15 cellular contexts compared by ENCODE assay signal in the genomic region with DNA sequence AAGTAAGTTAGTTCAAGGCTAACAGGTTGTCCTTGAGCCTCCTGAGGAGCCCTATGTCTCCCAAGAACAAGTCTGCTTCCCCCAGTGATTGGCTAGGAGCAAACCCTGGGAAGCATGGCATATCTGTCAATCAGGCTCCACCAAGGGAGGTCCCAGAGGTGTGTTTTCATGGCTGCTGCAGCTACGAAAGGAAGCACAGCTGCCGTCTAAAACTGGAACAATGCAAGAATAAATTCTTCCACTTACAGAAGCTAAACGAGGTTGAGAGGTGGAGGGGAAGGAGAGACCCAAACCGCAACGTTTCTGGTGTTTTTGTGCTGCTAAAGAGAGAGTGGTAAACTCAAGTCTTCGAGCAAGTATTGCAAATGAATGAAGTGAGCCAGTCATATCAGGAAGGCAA. TPM values are rescaled to one million over a fixed set of nuclear protein-coding genes. Genes with fewer than 3 reads are reported as not detected.
DNase-seq lines count a peak whose midpoint lies in the region; ATAC-seq and TF ChIP-seq lines count a peak whose summit lies in the region.
"Had no signal": no experiment of that assay in that cellular context is flagged by ENCODE, and none has a peak within 500 bp of the region (broad histone marks: within the 10 kb centered on the region; RNA-seq: fewer than 3 reads in every experiment).

No MANE protein-coding gene starts in this region.

- POLR2A ChIA-PET in activated CD8-positive, alpha-beta T cell treated with anti-CD3 and anti-CD28 coated beads, Interleukin-2, amount 10 ng/mL, durations not matched to agents 7 days and 5 days (lab: Charles Lee): interaction anchor here (1.0 to 2.8 kb wide), 2 partner anchors 9 to 22 kb away, joined by 3 to 12 read pairs; no protein-coding TSS in a partner anchor

- CTCF ChIA-PET in activated CD8-positive, alpha-beta T cell treated with anti-CD3 and anti-CD28 coated beads, Interleukin-2, amount 10 ng/mL, durations not matched to agents 7 days and 5 days (lab: Charles Lee): interaction anchor here (1.2 to 2.9 kb wide), 3 partner anchors 22 to 35 kb away, joined by 4 to 18 read pairs (median 5); no protein-coding TSS in a partner anchor

- peaks cover 28 to 48% of the 10 kb centered on the region in 2 donors for H3K4me1 Mint-ChIP-seq in natural killer cell treated with Interleukin-12 subunit alpha and Interleukin-12 subunit beta and Interleukin-15 and Interleukin-18, amount 100 ng/mL, for 72 hours (ENCODE audit: low read depth in 2 of 2)
- H3K4me1 Mint-ChIP-seq in natural killer cell: peaks cover 17 to 49% of the 10 kb centered on the region in 2 donors
- H3K4me1 Mint-ChIP-seq in activated CD8-positive, alpha-beta T cell treated with anti-CD3 and anti-CD28 coated beads, Interleukin-2, amount 10 ng/mL, durations not matched to agents 7 days and 5 days (ENCODE audit: low read depth): peaks cover 68% of the 10 kb centered on the region
- peaks cover 22 to 38% of the 10 kb centered on the region in 2 donors for H3K4me1 Mint-ChIP-seq in immature natural killer cell
- H3K4me1 Mint-ChIP-seq in stimulated activated naive B cell treated with anti-CD40 and anti-IgM and Interleukin-4, amounts not matched to agents 10 μg/mL and 1 μg/mL and 100 μg/mL, for 72 hours: peaks cover 6 to 15% of the 10 kb centered on the region in 2 donors

- no peak for ATAC-seq in natural killer cell treated with Interleukin-12 subunit alpha and Interleukin-12 subunit beta and Interleukin-15 and Interleukin-18, amount 100 ng/mL, for 72 hours
- no peak for ATAC-seq in natural killer cell
- peak; percentile 53 for ATAC-seq in activated CD8-positive, alpha-beta T cell treated with anti-CD3 and anti-CD28 coated beads, Interleukin-2, amount 10 ng/mL, durations not matched to agents 7 days and 5 days
- no peak for ATAC-seq in stimulated activated naive B cell treated with anti-CD40 and anti-IgM and Interleukin-4, amounts not matched to agents 10 μg/mL and 1 μg/mL and 100 μg/mL, for 72 hours (replicated peaks)
- ATAC-seq in GM18498 (IDR thresholded peaks at IDR 0.05; ENCODE audit: unreplicated experiment): no peak
- ATAC-seq: esophagus mucosa had no signal

- peaks cover 8% of the 10 kb centered on the region for H3K36me3 Mint-ChIP-seq in natural killer cell treated with Interleukin-12 subunit alpha and Interleukin-12 subunit beta and Interleukin-15 and Interleukin-18, amount 100 ng/mL, for 72 hours
- no peaks in the 10 kb centered on the region for H3K36me3 Mint-ChIP-seq in natural killer cell
- H3K36me3 Mint-ChIP-seq in activated CD8-positive, alpha-beta T cell treated with anti-CD3 and anti-CD28 coated beads, Interleukin-2, amount 10 ng/mL, durations not matched to agents 7 days and 5 days (ENCODE audit: low read depth): peaks cover 12% of the 10 kb centered on the region
- H3K36me3 Mint-ChIP-seq in immature natural killer cell: peaks cover 0 to 8% (median 4%) of the 10 kb centered on the region in 3 donors
- no peaks in the 10 kb centered on the region for H3K36me3 Mint-ChIP-seq in stimulated activated naive B cell treated with anti-CD40 and anti-IgM and Interleukin-4, amounts not matched to agents 10 μg/mL and 1 μg/mL and 100 μg/mL, for 72 hours

- DNase-seq in natural killer cell treated with Interleukin-12 subunit alpha and Interleukin-12 subunit beta and Interleukin-15 and Interleukin-18, amount 100 ng/mL, for 72 hours (ENCODE audit: low spot score): no peak
- DNase-seq in natural killer cell (no peak), immature natural killer cell (no peak), COLO668 (lab: John Stamatoyannopoulos, UW; ENCODE audit: unreplicated experiment) (no peak), NCI-H2107 (lab: John Stamatoyannopoulos, UW) (no peak)
- no peak for DNase-seq in activated CD8-positive, alpha-beta T cell treated with anti-CD3 and anti-CD28 coated beads, Interleukin-2, amount 10 ng/mL, durations not matched to agents 7 days and 5 days
- no peak for DNase-seq in stimulated activated naive B cell treated with anti-CD40 and anti-IgM and Interleukin-4, amounts not matched to agents 10 μg/mL and 1 μg/mL and 100 μg/mL, for 72 hours
- DNase-seq: activated naive CD4-positive, alpha-beta T cell treated with anti-CD3 and anti-CD28 coated beads, Interleukin-2, amount 50 U/mL, for 16 hours; BE2C; NCI-H1092; NCI-H526 treated with DMSO at 0.1 percent for 48 hours; stimulated activated CD4-positive, alpha-beta T cell treated with anti-CD3 and anti-CD28 coated beads, Interleukin-1b, Interleukin-23, amount 100 ng/mL, for 48 hours had no signal

- peaks cover 20 to 21% of the 10 kb centered on the region in 2 donors for H3K27me3 Mint-ChIP-seq in natural killer cell treated with Interleukin-12 subunit alpha and Interleukin-12 subunit beta and Interleukin-15 and Interleukin-18, amount 100 ng/mL, for 72 hours
- H3K27me3 Mint-ChIP-seq in natural killer cell (ENCODE audit: low read depth in 2 of 2): peaks cover 21 to 24% of the 10 kb centered on the region in 2 donors
- H3K27me3 Mint-ChIP-seq in activated CD8-positive, alpha-beta T cell treated with anti-CD3 and anti-CD28 coated beads, Interleukin-2, amount 10 ng/mL, durations not matched to agents 7 days and 5 days (ENCODE audit: low read depth): peaks cover 26% of the 10 kb centered on the region
- H3K27me3 Mint-ChIP-seq in immature natural killer cell (ENCODE audit: low read depth in 3 of 3): peaks cover 10 to 15% (median 12%) of the 10 kb centered on the region in 3 donors
- peaks cover 52 to 59% of the 10 kb centered on the region in 2 donors for H3K27me3 Mint-ChIP-seq in stimulated activated naive B cell treated with anti-CD40 and anti-IgM and Interleukin-4, amounts not matched to agents 10 μg/mL and 1 μg/mL and 100 μg/mL, for 72 hours

- TF ChIP-seq CTCF in natural killer cell (IDR thresholded peaks at IDR 0.05): no peak

- H3K9me3 Mint-ChIP-seq in natural killer cell treated with Interleukin-12 subunit alpha and Interleukin-12 subunit beta and Interleukin-15 and Interleukin-18, amount 100 ng/mL, for 72 hours: no peaks in the 10 kb centered on the region
- peaks cover 0 to 7% of the 10 kb centered on the region in 2 donors for H3K9me3 Mint-ChIP-seq in natural killer cell
- no peaks in the 10 kb centered on the region for H3K9me3 Mint-ChIP-seq in activated CD8-positive, alpha-beta T cell treated with anti-CD3 and anti-CD28 coated beads, Interleukin-2, amount 10 ng/mL, durations not matched to agents 7 days and 5 days (ENCODE audit: insufficient read depth)
- peaks cover 0 to 1% (median 0%) of the 10 kb centered on the region in 6 donors for H3K9me3 Mint-ChIP-seq in immature natural killer cell
- peaks cover 5 to 6% of the 10 kb centered on the region in 2 donors for H3K9me3 Mint-ChIP-seq in stimulated activated naive B cell treated with anti-CD40 and anti-IgM and Interleukin-4, amounts not matched to agents 10 μg/mL and 1 μg/mL and 100 μg/mL, for 72 hours

- no peak overlapping the region for H3K27ac Mint-ChIP-seq in natural killer cell treated with Interleukin-12 subunit alpha and Interleukin-12 subunit beta and Interleukin-15 and Interleukin-18, amount 100 ng/mL, for 72 hours
- no peak overlapping the region for H3K27ac Mint-ChIP-seq in natural killer cell
- H3K27ac Mint-ChIP-seq in activated CD8-positive, alpha-beta T cell treated with anti-CD3 and anti-CD28 coated beads, Interleukin-2, amount 10 ng/mL, durations not matched to agents 7 days and 5 days: peak overlapping the region; percentile 90
- peak overlapping the region in 3 of 6 donors; percentile 2 to 73 (median 23) for H3K27ac Mint-ChIP-seq in immature natural killer cell
- H3K27ac Mint-ChIP-seq in stimulated activated naive B cell treated with anti-CD40 and anti-IgM and Interleukin-4, amounts not matched to agents 10 μg/mL and 1 μg/mL and 100 μg/mL, for 72 hours: no peak overlapping the region

- intact Hi-C loops in natural killer cell (cut with micrococcal nuclease): no loop called here

- H3K4me3 Mint-ChIP-seq in natural killer cell treated with Interleukin-12 subunit alpha and Interleukin-12 subunit beta and Interleukin-15 and Interleukin-18, amount 100 ng/mL, for 72 hours: peak overlapping the region; percentile 54
- H3K4me3 Mint-ChIP-seq in natural killer cell (no peak overlapping the region), immature natural killer cell (peak overlapping the region in 3 of 5 donors; percentile 22 to 56 (median 33))
- H3K4me3 Mint-ChIP-seq in activated CD8-positive, alpha-beta T cell treated with anti-CD3 and anti-CD28 coated beads, Interleukin-2, amount 10 ng/mL, durations not matched to agents 7 days and 5 days: peak overlapping the region; percentile 40
- no peak overlapping the region for H3K4me3 Mint-ChIP-seq in stimulated activated naive B cell treated with anti-CD40 and anti-IgM and Interleukin-4, amounts not matched to agents 10 μg/mL and 1 μg/mL and 100 μg/mL, for 72 hours

RNA-seq across cellular contexts. Expression of a gene that starts 4.9 kb away (rescaled TPM):
- total RNA-seq in natural killer cell treated with Interleukin-12 subunit alpha and Interleukin-12 subunit beta and Interleukin-15 and Interleukin-18, amount 100 ng/mL, for 72 hours: under 1 TPM in 1 of 2 donors, not detected in 1; 0.08 TPM
- not detected for total RNA-seq in natural killer cell
- 1 to 10 TPM; 1.9 to 2.5 TPM for total RNA-seq in activated CD8-positive, alpha-beta T cell treated with anti-CD3 and anti-CD28 coated beads, Interleukin-2, amount 10 ng/mL, durations not matched to agents 7 days and 5 days
- not detected for polyA plus RNA-seq in immature natural killer cell
- total RNA-seq: SJSA1 had no signal

Comparison
In these comparisons a context has a peak if more than half of its experiments do, and no peak if none do; other contexts are left out.
1. H3K4me3 Mint-ChIP-seq: peak in natural killer cell treated with Interleukin-12 subunit alpha and Interleukin-12 subunit beta and Interleukin-15 and Interleukin-18, amount 100 ng/mL, for 72 hours (single experiment), activated CD8-positive, alpha-beta T cell treated with anti-CD3 and anti-CD28 coated beads, Interleukin-2, amount 10 ng/mL, durations not matched to agents 7 days and 5 days (single experiment) and immature natural killer cell (3 of 5); none in natural killer cell (single experiment) and stimulated activated naive B cell treated with anti-CD40 and anti-IgM and Interleukin-4, amounts not matched to agents 10 μg/mL and 1 μg/mL and 100 μg/mL, for 72 hours (0 of 2).